ENCODE assay signal across 24 cellular contexts in the genomic region with DNA sequence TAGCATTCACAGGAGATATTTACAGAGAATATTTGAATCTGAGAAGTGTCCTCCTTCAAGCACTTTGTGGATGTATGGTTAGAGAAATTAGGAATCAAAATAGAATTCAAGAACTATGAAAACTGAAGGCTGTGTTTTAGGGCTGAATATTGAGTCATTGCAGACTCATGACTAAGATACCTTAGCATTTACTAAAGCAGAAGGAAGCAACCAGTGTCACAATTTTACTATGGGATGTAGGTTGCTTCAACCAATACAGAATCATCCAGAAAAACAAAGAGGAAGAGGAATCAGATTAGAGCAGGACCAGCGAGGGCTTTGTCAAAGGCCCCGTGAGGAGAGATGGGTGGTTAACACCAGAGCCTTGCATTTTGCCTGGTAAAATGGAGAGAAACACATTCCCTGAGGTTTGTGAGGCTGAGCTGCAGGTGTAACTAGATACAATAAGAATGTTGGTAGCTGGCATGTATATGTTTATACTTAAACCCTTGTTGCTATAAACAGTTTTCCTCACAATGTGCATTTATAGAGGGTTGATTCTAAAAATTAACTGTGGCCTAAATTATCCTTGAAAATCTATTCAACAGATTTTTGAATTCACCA.
DNase-seq lines count a peak whose midpoint lies in the region; ATAC-seq and TF ChIP-seq lines count a peak whose summit lies in the region.
"Had no signal": no experiment of that assay in that cellular context is flagged by ENCODE, and none has a peak within 500 bp of the region (broad histone marks: within the 10 kb centered on the region; RNA-seq: fewer than 3 reads in every experiment).

No MANE protein-coding gene starts in this region.

- H3K27me3 Mint-ChIP-seq in activated naive CD8-positive, alpha-beta T cell treated with anti-CD3 and anti-CD28 coated beads, Interleukin-2, amount 50 U/mL, for 24 hours, result no peaks in the 10 kb centered on the region
- H3K27me3 Mint-ChIP-seq: activated CD4-positive, alpha-beta memory T cell treated with anti-CD3 and anti-CD28 coated beads, Interleukin-2, amount 10 ng/mL, durations not matched to agents 7 days and 5 days; type B pancreatic cell had no signal

- no peak overlapping the region for H3K4me3 Mint-ChIP-seq in activated naive CD8-positive, alpha-beta T cell treated with anti-CD3 and anti-CD28 coated beads, Interleukin-2, amount 50 U/mL, for 24 hours
- H3K4me3 Mint-ChIP-seq: activated CD4-positive, alpha-beta memory T cell treated with anti-CD3 and anti-CD28 coated beads, Interleukin-2, amount 10 ng/mL, durations not matched to agents 7 days and 5 days; endodermal cell; type B pancreatic cell had no signal

- no peak overlapping the region for H3K27ac Mint-ChIP-seq in activated naive CD8-positive, alpha-beta T cell treated with anti-CD3 and anti-CD28 coated beads, Interleukin-2, amount 50 U/mL, for 24 hours
- H3K27ac Mint-ChIP-seq: activated CD4-positive, alpha-beta memory T cell treated with anti-CD3 and anti-CD28 coated beads, Interleukin-2, amount 10 ng/mL, durations not matched to agents 7 days and 5 days; endodermal cell; type B pancreatic cell had no signal

- TF ChIP-seq RAD21 in HCT116 (IDR thresholded peaks at IDR 0.05; ENCODE audit: low read depth), result no peak

- intact Hi-C loops in HCT116 (cut with micrococcal nuclease), result no loop called here

- no peaks in the 10 kb centered on the region for H3K9me3 ChIP-seq in HCT116 (ENCODE audit: control insufficient read depth in 1 of 2, insufficient read depth in 1 of 2, low read depth in 1 of 2, low read length in 2 of 2)
- no peaks in the 10 kb centered on the region for H3K9me3 ChIP-seq in SJCRH30 (replicated peaks)
- H3K9me3 ChIP-seq: BLaER1, colonic mucosa, heart right ventricle had no signal

- no peak overlapping the region for H2AFZ ChIP-seq in ACC112 (ENCODE audit: low read length, unreplicated experiment)
- H2AFZ ChIP-seq in HCT116 (ENCODE audit: low read depth, low read length, poor library complexity, severe bottlenecking), result no peak overlapping the region

- H3K4me1 ChIP-seq in ACC112 (ENCODE audit: control insufficient read depth, insufficient read depth, low read length, unreplicated experiment) (peaks cover 30% of the 10 kb centered on the region), HCT116 (ENCODE audit: control insufficient read depth in 1 of 2, insufficient read depth in 2 of 2, low read length in 2 of 2) (peaks cover 4 to 25% of the 10 kb centered on the region in 2 experiments; a peak in 3 of 4 replicates), SJCRH30 (no peaks in the 10 kb centered on the region)
- H3K4me1 ChIP-seq: colonic mucosa had no signal

- ATAC-seq in HCT116 (no peak), SK-N-SH treated with all-trans-retinoic acid at 6 μM for 48 hours (peak; percentile 59), HG03571 (IDR thresholded peaks at IDR 0.05; ENCODE audit: unreplicated experiment) (no peak)
- ATAC-seq in activated naive CD8-positive, alpha-beta T cell treated with anti-CD3 and anti-CD28 coated beads, Interleukin-2, amount 50 U/mL, for 24 hours, result no peak
- ATAC-seq: activated CD4-positive, CD25-positive, alpha-beta regulatory T cell treated with anti-CD3 and anti-CD28 coated beads, Interleukin-2, amount 50 U/mL, for 24 hours; heart right ventricle; left lobe of liver; Right ventricle myocardium inferior had no signal

- no peaks in the 10 kb centered on the region for H3K9me2 ChIP-seq in HCT116 (ENCODE audit: insufficient read depth)

- no peaks in the 10 kb centered on the region for H3K4me1 Mint-ChIP-seq in activated naive CD8-positive, alpha-beta T cell treated with anti-CD3 and anti-CD28 coated beads, Interleukin-2, amount 50 U/mL, for 24 hours
- H3K4me1 Mint-ChIP-seq: activated CD4-positive, alpha-beta memory T cell treated with anti-CD3 and anti-CD28 coated beads, Interleukin-2, amount 10 ng/mL, durations not matched to agents 7 days and 5 days; endodermal cell had no signal

- no peaks in the 10 kb centered on the region for H3K36me3 Mint-ChIP-seq in activated naive CD8-positive, alpha-beta T cell treated with anti-CD3 and anti-CD28 coated beads, Interleukin-2, amount 50 U/mL, for 24 hours (ENCODE audit: low read depth)
- H3K36me3 Mint-ChIP-seq: type B pancreatic cell had no signal

- TF ChIP-seq CTCF in HCT116 (IDR thresholded peaks at IDR 0.05 in 2 of 3, conservative IDR thresholded peaks at IDR 0.05 in 1 of 3; ENCODE audit: borderline replicate concordance in 1 of 3, insufficient read depth in 1 of 3, low read depth in 2 of 3, low read length in 2 of 3) (no peak), fibroblast of the aortic adventitia (IDR thresholded peaks at IDR 0.05; ENCODE audit: insufficient read depth, low read length) (no peak), GM10248 (IDR thresholded peaks at IDR 0.05; ENCODE audit: control extremely low read depth, extremely low read depth, low read depth, missing control alignments) (no peak)

- H3K9ac ChIP-seq in HCT116 (ENCODE audit: low read length), result no peak overlapping the region
- H3K9ac ChIP-seq: BLaER1 had no signal

- no peak overlapping the region for H3K4me3 ChIP-seq in ACC112 (ENCODE audit: low read depth, low read length)
- H3K4me3 ChIP-seq in HCT116 (replicated peaks in 1 of 2; ENCODE audit: low read depth in 1 of 2, low read length in 2 of 2), result no peak overlapping the region
- H3K4me3 ChIP-seq in fibroblast of the aortic adventitia (ENCODE audit: low read depth, low read length), result no peak overlapping the region
- no peak overlapping the region for H3K4me3 ChIP-seq in SJCRH30
- H3K4me3 ChIP-seq: BLaER1, colonic mucosa, heart right ventricle had no signal

- CTCF ChIA-PET in HCT116 (lab: Charles Lee), result no interaction called here
- CTCF ChIA-PET in GM10248 (lab: Yijun Ruan, JAX), result no interaction called here

- no peak for DNase-seq in HCT116 (ENCODE audit: low read depth, low spot score)
- peak; percentile 28 for DNase-seq in fibroblast of the aortic adventitia (ENCODE audit: low read depth)
- DNase-seq in activated naive CD8-positive, alpha-beta T cell treated with anti-CD3 and anti-CD28 coated beads, Interleukin-2, amount 50 U/mL, for 24 hours, result no peak
- no peak for DNase-seq in SJCRH30
- DNase-seq in GM10248 (ENCODE audit: extremely low spot score), result no peak
- DNase-seq: activated CD4-positive, alpha-beta memory T cell treated with anti-CD3 and anti-CD28 coated beads, Interleukin-2, amount 10 ng/mL, durations not matched to agents 7 days and 5 days; activated gamma-delta T cell; activated T-cell treated with anti-CD3 and anti-CD28 coated beads for 4 hours; colonic mucosa; DMS53; endodermal cell; heart right ventricle; IMR-90; mesendoderm; NCI-H1436; NCI-H446 had no signal

- peak overlapping the region; percentile 82 for H3K27ac ChIP-seq in ACC112 (ENCODE audit: low read depth, low read length)
- no peak overlapping the region for H3K27ac ChIP-seq in HCT116 (ENCODE audit: low read depth, low read length)
- H3K27ac ChIP-seq in SJCRH30, result no peak overlapping the region
- H3K27ac ChIP-seq: BLaER1, colonic mucosa, heart right ventricle had no signal

- H3K4me2 ChIP-seq in HCT116 (ENCODE audit: low read length), result peak overlapping the region; percentile 14; the same call in 1 of the 2 replicates
- H3K4me2 ChIP-seq: BLaER1 had no signal

- no peaks in the 10 kb centered on the region for H3K9me3 Mint-ChIP-seq in activated naive CD8-positive, alpha-beta T cell treated with anti-CD3 and anti-CD28 coated beads, Interleukin-2, amount 50 U/mL, for 24 hours
- H3K9me3 Mint-ChIP-seq: activated CD4-positive, alpha-beta memory T cell treated with anti-CD3 and anti-CD28 coated beads, Interleukin-2, amount 10 ng/mL, durations not matched to agents 7 days and 5 days; endodermal cell; type B pancreatic cell had no signal

- H3K36me3 ChIP-seq in ACC112 (ENCODE audit: insufficient read depth, low read length) (no peaks in the 10 kb centered on the region), HCT116 (ENCODE audit: control insufficient read depth in 1 of 2, insufficient read depth in 2 of 2, low read length in 2 of 2) (no peaks in the 10 kb centered on the region), SJCRH30 (no peaks in the 10 kb centered on the region)
- H3K36me3 ChIP-seq: BLaER1, colonic mucosa, heart right ventricle had no signal

- TF ChIP-seq POLR2A in HCT116 (IDR thresholded peaks at IDR 0.05; ENCODE audit: borderline replicate concordance, extremely low read depth, insufficient read depth, insufficient read length), result no peak

- no peaks in the 10 kb centered on the region for H3K79me2 ChIP-seq in ACC112 (ENCODE audit: control insufficient read depth, insufficient read depth, low read length, unreplicated experiment)
- H3K79me2 ChIP-seq in HCT116 (ENCODE audit: insufficient read depth, low read length), result no peaks in the 10 kb centered on the region

- no peaks in the 10 kb centered on the region for H3K27me3 ChIP-seq in ACC112 (ENCODE audit: insufficient read depth, low read length)
- no peaks in the 10 kb centered on the region for H3K27me3 ChIP-seq in HCT116 (ENCODE audit: insufficient read depth, low read length)
- no peaks in the 10 kb centered on the region for H3K27me3 ChIP-seq in SJCRH30
- H3K27me3 ChIP-seq: BLaER1, colonic mucosa had no signal

- RAD21 ChIA-PET in HCT116 (lab: Charles Lee; ENCODE audit: low non-redundant PET in 1 of 2, low total read pairs in 2 of 2, uncharacterized antibody in 2 of 2, unreplicated experiment in 2 of 2), result no interaction called here

- no peaks in the 10 kb centered on the region for H4K20me1 ChIP-seq in HCT116 (ENCODE audit: insufficient read depth)
- H4K20me1 ChIP-seq: BLaER1 had no signal

- POLR2A ChIA-PET in HCT116 (lab: Charles Lee), result no interaction called here
- POLR2A ChIA-PET in GM10248 (lab: Yijun Ruan, JAX), result no interaction called here

- BruUV-seq in HCT116 (replicated peaks; lab: Mats Ljungman, UMichigan), result no TSS peak

TF ChIP-seq in SK-N-SH treated with all-trans-retinoic acid at 6 μM for 48 hours, 23 proteins besides CTCF, POLR2A, EP300 and RAD21 (continues in another document):
- no peak for TF ChIP-seq GLIS3 (CRISPR knock-in tag; IDR thresholded peaks at IDR 0.05)
- no peak for TF ChIP-seq TOX (CRISPR knock-in tag; IDR thresholded peaks at IDR 0.05; ENCODE audit: borderline replicate concordance)
- TF ChIP-seq ISL1 (CRISPR knock-in tag; IDR thresholded peaks at IDR 0.05), result no peak
- no peak for TF ChIP-seq ARNTL (CRISPR knock-in tag; IDR thresholded peaks at IDR 0.05; ENCODE audit: borderline replicate concordance, low read depth)
- TF ChIP-seq ZNF8 (CRISPR knock-in tag; IDR thresholded peaks at IDR 0.05), result no peak
- no peak for TF ChIP-seq PPARA (CRISPR knock-in tag; IDR thresholded peaks at IDR 0.05; ENCODE audit: borderline replicate concordance)
- no peak for TF ChIP-seq ZNF70 (CRISPR knock-in tag; IDR thresholded peaks at IDR 0.05)
- no peak for TF ChIP-seq BACH2 (CRISPR knock-in tag; IDR thresholded peaks at IDR 0.05; ENCODE audit: borderline replicate concordance)
- no peak for TF ChIP-seq SNAI2 (CRISPR knock-in tag; IDR thresholded peaks at IDR 0.05)
